Comparison of ENCODE assay signal across 8 cellular contexts in the genomic region with DNA sequence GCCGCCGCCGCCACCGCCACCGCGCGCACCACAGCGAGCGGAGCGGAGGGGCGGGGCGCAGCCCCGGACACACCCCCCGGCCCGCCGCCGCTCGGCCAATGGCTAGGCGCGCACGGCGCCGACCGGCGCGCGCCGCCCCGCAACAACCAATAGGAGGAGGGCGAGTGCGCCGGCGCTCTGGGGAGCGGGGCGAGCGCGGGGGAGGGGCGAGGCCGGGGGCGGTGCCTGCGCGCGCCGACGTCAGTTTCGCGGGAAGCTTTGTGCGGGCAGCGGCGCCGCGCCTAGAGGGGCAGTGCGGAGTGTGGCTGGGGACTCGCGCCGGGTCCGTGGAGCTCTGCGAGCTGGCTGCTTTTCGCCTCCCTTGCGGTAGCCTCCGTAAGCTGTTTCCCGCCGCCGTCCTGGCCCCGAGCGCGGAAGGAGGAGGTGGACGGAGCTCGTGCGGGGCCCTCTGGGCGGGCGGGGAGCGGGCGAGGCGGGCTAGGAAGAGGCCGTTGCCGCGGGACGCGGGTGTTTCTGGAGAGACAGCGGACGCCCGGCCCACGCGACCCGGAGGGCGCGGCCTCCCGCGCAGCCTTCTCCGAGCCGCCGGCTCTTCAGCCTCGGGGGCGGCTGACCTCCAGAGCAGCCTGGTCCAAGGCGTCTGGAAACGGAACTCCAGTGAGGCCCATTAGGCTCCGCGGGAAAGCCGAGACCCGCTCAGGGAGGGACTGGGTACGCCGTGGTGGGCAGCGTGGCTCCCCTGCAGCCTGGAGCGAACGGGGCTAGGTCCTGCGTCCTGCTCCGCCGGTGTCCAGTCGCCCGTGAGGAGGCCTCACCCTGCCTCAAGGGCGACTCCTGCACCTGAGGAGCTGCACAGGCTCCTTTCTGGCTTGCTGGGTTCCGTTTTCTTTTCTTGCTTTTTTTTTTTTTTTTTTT. TPM values are rescaled to one million over a fixed set of nuclear protein-coding genes. Genes with fewer than 3 reads are reported as not detected.
DNase-seq lines count a peak whose midpoint lies in the region; ATAC-seq and TF ChIP-seq lines count a peak whose summit lies in the region.

A gene (minus strand): TSS at position 44 of the 915 bp plus-strand sequence. CDS start 249 bp downstream, outside the sequence.

- peak within 1 kb of the TSS; percentile 91 for H3K4me3 Mint-ChIP-seq in GM23338
- peak within 1 kb of the TSS; percentile 96 for H3K4me3 Mint-ChIP-seq in nephron progenitor cell
- peak within 1 kb of the TSS; percentile 91 for H3K4me3 Mint-ChIP-seq in stimulated activated naive CD8-positive, alpha-beta T cell treated with anti-CD3 and anti-CD28 coated beads, Interleukin-15, Interleukin-2, amounts not matched to agents 100 ng/mL and 50 ng/mL, for 24 hours

- no peaks in the 10 kb centered on the region for H3K27me3 ChIP-seq in DND-41 (ENCODE audit: insufficient read depth, low read length, poor library complexity)
- no peaks in the 10 kb centered on the region for H3K27me3 ChIP-seq in GM23338 (ENCODE audit: insufficient read depth)

- H3K27ac ChIP-seq in DND-41 (ENCODE audit: low read length) (peak within 1 kb of the TSS; percentile 50), GM23338 (ENCODE audit: low read depth) (no peak within 1 kb of the TSS), RWPE1 (peak within 1 kb of the TSS; percentile 81)

- TF ChIP-seq CTCF in DND-41 (IDR thresholded peaks at IDR 0.05; ENCODE audit: borderline replicate concordance, extremely low read depth, low read length, poor library complexity, severe bottlenecking), result no peak
- no peak for TF ChIP-seq CTCF in GM23338 (conservative IDR thresholded peaks at IDR 0.05; ENCODE audit: low read depth in 2 of 2)
- peak; percentile 31 for TF ChIP-seq CTCF in RWPE1 (conservative IDR thresholded peaks at IDR 0.05; ENCODE audit: low read depth)
- no peak for TF ChIP-seq CTCF in fibroblast of pulmonary artery (IDR thresholded peaks at IDR 0.05; ENCODE audit: low read length, missing control alignments)
- TF ChIP-seq CTCF in nephron progenitor cell (IDR thresholded peaks at IDR 0.05), result no peak

- H3K36me3 Mint-ChIP-seq in GM23338 (ENCODE audit: low read depth) (peaks cover 33% of the 10 kb centered on the region), nephron progenitor cell (ENCODE audit: low read depth) (peaks cover 31% of the 10 kb centered on the region)
- peaks cover 28% of the 10 kb centered on the region for H3K36me3 Mint-ChIP-seq in stimulated activated naive CD8-positive, alpha-beta T cell treated with anti-CD3 and anti-CD28 coated beads, Interleukin-15, Interleukin-2, amounts not matched to agents 100 ng/mL and 50 ng/mL, for 24 hours (ENCODE audit: low read depth)

- H3K79me2 ChIP-seq in DND-41 (ENCODE audit: insufficient read depth, low read length) (peaks cover 24% of the 10 kb centered on the region), GM23338 (replicated peaks; ENCODE audit: insufficient read depth) (peaks cover 17% of the 10 kb centered on the region)

- peak within 1 kb of the TSS; percentile 93 for H3K27ac Mint-ChIP-seq in GM23338
- H3K27ac Mint-ChIP-seq in nephron progenitor cell, result peak within 1 kb of the TSS; percentile 44
- H3K27ac Mint-ChIP-seq in stimulated activated naive CD8-positive, alpha-beta T cell treated with anti-CD3 and anti-CD28 coated beads, Interleukin-15, Interleukin-2, amounts not matched to agents 100 ng/mL and 50 ng/mL, for 24 hours, result peak within 1 kb of the TSS; percentile 85

- H3K4me1 ChIP-seq in DND-41 (ENCODE audit: insufficient read depth, low read length) (peaks cover 29% of the 10 kb centered on the region), GM23338 (ENCODE audit: insufficient read depth) (peaks cover 9% of the 10 kb centered on the region)

- peaks cover 2% of the 10 kb centered on the region; the same call in 1 of the 3 replicates for H3K9me3 Mint-ChIP-seq in GM23338
- no peaks in the 10 kb centered on the region for H3K9me3 Mint-ChIP-seq in nephron progenitor cell
- H3K9me3 Mint-ChIP-seq in stimulated activated naive CD8-positive, alpha-beta T cell treated with anti-CD3 and anti-CD28 coated beads, Interleukin-15, Interleukin-2, amounts not matched to agents 100 ng/mL and 50 ng/mL, for 24 hours, result no peaks in the 10 kb centered on the region

- POLR2A ChIA-PET in RWPE1 (lab: Yijun Ruan, JAX; ENCODE audit: low non-redundant PET), result interaction anchor here (0.5 to 1.6 kb wide), 7 partner anchors 9 to 350 kb away, joined by 3 to 14 read pairs (median 5); a partner anchor contains a TSS

- DNase-seq in DND-41 (peak; percentile 85), GM23338 (ENCODE audit: low spot score) (peak; percentile 93), LHCN-M2 (ENCODE audit: low read depth) (peak; percentile 83), RWPE1 (ENCODE audit: low spot score) (peak; percentile 100), fibroblast of pulmonary artery (ENCODE audit: low read depth) (peak; percentile 86), nephron progenitor cell (peak; percentile 93)
- DNase-seq in activated T-helper 1 cell treated with anti-CD3 and anti-CD28 coated beads, Interleukin-2, amount 50 U/mL, for 16 hours (ENCODE audit: low read depth in 1 of 2, low spot score in 1 of 2), result peak; percentile 79 to 89

- ATAC-seq in DND-41 (ENCODE audit: insufficient read depth, low read depth) (peak; percentile 94), GM23338 (peak; percentile 85)

- H2AFZ ChIP-seq in DND-41 (ENCODE audit: low read depth, low read length) (peak within 1 kb of the TSS; percentile 86), GM23338 (peak within 1 kb of the TSS; percentile 94)

- H4K20me1 ChIP-seq in DND-41 (ENCODE audit: insufficient read depth, low read length) (peaks cover 43% of the 10 kb centered on the region), GM23338 (replicated peaks; ENCODE audit: insufficient read depth) (peaks cover 14% of the 10 kb centered on the region; the same call in 1 of the 2 replicates)

- CTCF ChIA-PET in RWPE1 (lab: Yijun Ruan, JAX), result interaction anchor here (0.8 to 5.0 kb wide), 2 partner anchors 10 to 29 kb away, joined by 4 to 48 read pairs; a partner anchor contains a TSS

- H3K27me3 Mint-ChIP-seq in GM23338 (ENCODE audit: insufficient read depth, low read depth, poor library complexity), result peaks cover 18% of the 10 kb centered on the region
- no peaks in the 10 kb centered on the region for H3K27me3 Mint-ChIP-seq in nephron progenitor cell (ENCODE audit: low read depth, poor library complexity)
- H3K27me3 Mint-ChIP-seq in stimulated activated naive CD8-positive, alpha-beta T cell treated with anti-CD3 and anti-CD28 coated beads, Interleukin-15, Interleukin-2, amounts not matched to agents 100 ng/mL and 50 ng/mL, for 24 hours, result no peaks in the 10 kb centered on the region

- peaks cover 5% of the 10 kb centered on the region; the same call in 2 of the 3 replicates for H3K4me1 Mint-ChIP-seq in GM23338
- H3K4me1 Mint-ChIP-seq in nephron progenitor cell, result peaks cover 37% of the 10 kb centered on the region
- H3K4me1 Mint-ChIP-seq in stimulated activated naive CD8-positive, alpha-beta T cell treated with anti-CD3 and anti-CD28 coated beads, Interleukin-15, Interleukin-2, amounts not matched to agents 100 ng/mL and 50 ng/mL, for 24 hours (ENCODE audit: low read depth), result peaks cover 22% of the 10 kb centered on the region

- H3K9ac ChIP-seq in DND-41 (ENCODE audit: low read depth, low read length), result peak within 1 kb of the TSS; percentile 86

- H3K9me3 ChIP-seq in DND-41 (ENCODE audit: insufficient read depth, low read length, severe bottlenecking), result no peaks in the 10 kb centered on the region

- H3K9me2 ChIP-seq in GM23338 (ENCODE audit: insufficient read depth), result no peaks in the 10 kb centered on the region

- H3F3A ChIP-seq in GM23338 (replicated peaks; ENCODE audit: low read depth), result 0 out of 2 replicates have a peak, but pooled peaks cover 7% of the 10 kb centered on the region

- H3K4me2 ChIP-seq in DND-41 (ENCODE audit: insufficient read depth, low read length) (peak within 1 kb of the TSS; percentile 97), GM23338 (peak within 1 kb of the TSS; percentile 91)

- H3K36me3 ChIP-seq in DND-41 (ENCODE audit: insufficient read depth, low read length), result peaks cover 36% of the 10 kb centered on the region
- H3K36me3 ChIP-seq in GM23338 (ENCODE audit: insufficient read depth), result peaks cover 11% of the 10 kb centered on the region

- peak within 1 kb of the TSS; percentile 68 to 90 for H3K4me3 ChIP-seq in DND-41 (ENCODE audit: low read depth in 1 of 2, low read length in 2 of 2)
- H3K4me3 ChIP-seq in GM23338, result peak within 1 kb of the TSS; percentile 79
- peak within 1 kb of the TSS; percentile 72 for H3K4me3 ChIP-seq in fibroblast of pulmonary artery (replicated peaks; ENCODE audit: low read depth, low read length)

RNA-seq across cellular contexts. Expression of the gene that starts here (rescaled TPM):
- total RNA-seq in GM23338 (2014; rRNA removed; shearing (Covaris generic)), result 50.3 and 58.5 TPM in 2 replicates
- 25.8 and 41.7 TPM in 2 replicates for polyA plus RNA-seq in GM23338 (2016; fragmentation: Nextera tagmentation; extraction: Ambion mirVana)
- 36.1 and 38.5 TPM in 2 replicates for total RNA-seq in LHCN-M2 (2014; rRNA removed)
- polyA plus RNA-seq in LHCN-M2 (2012), result 26.3 TPM
